ENCODE assay signal across 25 cellular contexts in genomic region chr6:12603711-12604049, GRCh38.
"Had no signal": no experiment of that assay in that cellular context is flagged by ENCODE, and none has a peak within 500 bp of the region (broad histone marks: within the 10 kb centered on the region; RNA-seq: fewer than 3 reads in every experiment).

No MANE protein-coding gene starts in this region.

- H3K27me3 ChIP-seq: colonic mucosa, gastrocnemius medialis, left lung, neural progenitor cell, sigmoid colon, thyroid gland, upper lobe of right lung had no signal

- H3K4me3 Mint-ChIP-seq: activated CD4-positive, alpha-beta T cell treated with anti-CD3 and anti-CD28 coated beads, Interleukin-2, amount 10 ng/mL, durations not matched to agents 24 days and 14 days; activated CD8-positive, alpha-beta T cell treated with anti-CD3 and anti-CD28 coated beads for 36 hours; activated naive CD4-positive, alpha-beta T cell treated with anti-CD3 and anti-CD28 coated beads, Interleukin-2, amount 50 U/mL, for 24 hours; activated naive CD8-positive, alpha-beta T cell treated with anti-CD3 and anti-CD28 coated beads, Interleukin-2, amount 50 U/mL, for 24 hours; naive thymus-derived CD8-positive, alpha-beta T cell; neural progenitor cell; stimulated activated naive B cell treated with anti-CD40 and anti-IgM and Interleukin-4, amounts not matched to agents 10 μg/mL and 1 μg/mL and 100 μg/mL, for 72 hours had no signal

- H3K4me1 ChIP-seq: colonic mucosa, gastrocnemius medialis, lower lobe of right lung, parathyroid adenoma, psoas muscle, thyroid gland, upper lobe of right lung had no signal

- H3K4me1 Mint-ChIP-seq: activated naive CD4-positive, alpha-beta T cell treated with anti-CD3 and anti-CD28 coated beads, Interleukin-2, amount 50 U/mL, for 24 hours; activated naive CD8-positive, alpha-beta T cell treated with anti-CD3 and anti-CD28 coated beads, Interleukin-2, amount 50 U/mL, for 24 hours; naive thymus-derived CD8-positive, alpha-beta T cell had no signal

- H3K79me2 ChIP-seq: parathyroid adenoma had no signal

- H3K36me3 ChIP-seq: colonic mucosa, gastrocnemius medialis, left lung, lower lobe of right lung, neural progenitor cell, sigmoid colon, stomach, thyroid gland, upper lobe of right lung had no signal

- H3K4me3 ChIP-seq: colonic mucosa, gastrocnemius medialis, left lung, lower lobe of right lung, neural progenitor cell, psoas muscle, sigmoid colon, stomach, thyroid gland, upper lobe of right lung had no signal

- H3K4me2 ChIP-seq: neural progenitor cell had no signal

- H3K9me3 ChIP-seq: colonic mucosa, gastrocnemius medialis, left lung, lower lobe of right lung, psoas muscle, sigmoid colon, stomach, thyroid gland, upper lobe of right lung had no signal

- ATAC-seq: activated CD8-positive, alpha-beta T cell treated with anti-CD3 and anti-CD28 coated beads for 36 hours; activated naive CD8-positive, alpha-beta T cell treated with anti-CD3 and anti-CD28 coated beads, Interleukin-2, amount 50 U/mL, for 24 hours; gastrocnemius medialis; naive thymus-derived CD8-positive, alpha-beta T cell; psoas muscle had no signal

- H3K27ac ChIP-seq: colonic mucosa, gastrocnemius medialis, left lung, lower lobe of right lung, neural progenitor cell, parathyroid adenoma, psoas muscle, sigmoid colon, stomach, thyroid gland, upper lobe of right lung had no signal

- H3K9me3 Mint-ChIP-seq: activated CD4-positive, alpha-beta T cell treated with anti-CD3 and anti-CD28 coated beads, Interleukin-2, amount 10 ng/mL, durations not matched to agents 24 days and 14 days; activated CD8-positive, alpha-beta T cell treated with anti-CD3 and anti-CD28 coated beads for 36 hours; activated naive CD4-positive, alpha-beta T cell treated with anti-CD3 and anti-CD28 coated beads, Interleukin-2, amount 50 U/mL, for 24 hours; activated naive CD8-positive, alpha-beta T cell treated with anti-CD3 and anti-CD28 coated beads, Interleukin-2, amount 50 U/mL, for 24 hours; activated T-helper 2 cell treated with anti-CD3 and anti-CD28 coated beads, Interferon-gamma antibody, Interleukin-2, Interleukin-4, amounts not matched to agents 10 μg/mL and 5 μg/mL and 100 μg/mL, durations not matched to agents 14 hours and 24 hours and 36 hours; naive thymus-derived CD8-positive, alpha-beta T cell; neural progenitor cell; stimulated activated naive B cell treated with anti-CD40 and anti-IgM and Interleukin-4, amounts not matched to agents 10 μg/mL and 1 μg/mL and 100 μg/mL, for 72 hours had no signal

- FAIRE-seq: bronchial epithelial cell, small intestine had no signal

- H3K36me3 Mint-ChIP-seq: activated naive CD4-positive, alpha-beta T cell treated with anti-CD3 and anti-CD28 coated beads, Interleukin-2, amount 50 U/mL, for 24 hours; naive thymus-derived CD8-positive, alpha-beta T cell; neural progenitor cell; stimulated activated naive B cell treated with anti-CD40 and anti-IgM and Interleukin-4, amounts not matched to agents 10 μg/mL and 1 μg/mL and 100 μg/mL, for 72 hours had no signal

- DNase-seq: activated CD4-positive, alpha-beta T cell treated with anti-CD3 and anti-CD28 coated beads, Interleukin-2, amount 10 ng/mL, durations not matched to agents 24 days and 14 days; activated CD4-positive, CD25-positive, alpha-beta regulatory T cell treated with anti-CD3 and anti-CD28 coated beads, Interleukin-2, amount 50 U/mL, for 72 hours; activated CD8-positive, alpha-beta T cell treated with anti-CD3 and anti-CD28 coated beads for 36 hours; activated naive CD8-positive, alpha-beta T cell treated with anti-CD3 and anti-CD28 coated beads, Interleukin-2, amount 50 U/mL, for 24 hours; activated T-cell treated with anti-CD3 and anti-CD28 coated beads, Interleukin-2, amount 50 U/mL, for 48 hours; colonic mucosa; effector CD8-positive, alpha-beta T cell; gastrocnemius medialis; glutamatergic neuron; left lung; lower lobe of right lung; naive thymus-derived CD8-positive, alpha-beta T cell; occipital lobe; psoas muscle; sigmoid colon; stimulated activated naive B cell treated with anti-CD40 and anti-IgM and Interleukin-4, amounts not matched to agents 10 μg/mL and 1 μg/mL and 100 μg/mL, for 72 hours; upper lobe of right lung had no signal

- H2AFZ ChIP-seq: neural progenitor cell, parathyroid adenoma had no signal

- H3K27ac Mint-ChIP-seq: activated CD4-positive, alpha-beta T cell treated with anti-CD3 and anti-CD28 coated beads, Interleukin-2, amount 10 ng/mL, durations not matched to agents 24 days and 14 days; activated CD8-positive, alpha-beta T cell treated with anti-CD3 and anti-CD28 coated beads for 36 hours; activated naive CD4-positive, alpha-beta T cell treated with anti-CD3 and anti-CD28 coated beads, Interleukin-2, amount 50 U/mL, for 24 hours; activated naive CD8-positive, alpha-beta T cell treated with anti-CD3 and anti-CD28 coated beads, Interleukin-2, amount 50 U/mL, for 24 hours; activated T-helper 2 cell treated with anti-CD3 and anti-CD28 coated beads, Interferon-gamma antibody, Interleukin-2, Interleukin-4, amounts not matched to agents 10 μg/mL and 5 μg/mL and 100 μg/mL, durations not matched to agents 14 hours and 24 hours and 36 hours; naive thymus-derived CD8-positive, alpha-beta T cell; neural progenitor cell; stimulated activated naive B cell treated with anti-CD40 and anti-IgM and Interleukin-4, amounts not matched to agents 10 μg/mL and 1 μg/mL and 100 μg/mL, for 72 hours had no signal
